ENCODE assay signal across 8 cellular contexts in genomic region chr17:42744806-42745617, GRCh38. TPM values are rescaled to one million over a fixed set of nuclear protein-coding genes. Genes with fewer than 3 reads are reported as not detected.
A peak's percentile ranks its signal among the peaks of the same experiment; 100 is the strongest.
DNase-seq lines count a peak whose midpoint lies in the region; ATAC-seq and TF ChIP-seq lines count a peak whose summit lies in the region.

TSS of gene EZH1 (minus strand) at chr17:42745040. CDS start at chr17:42728941, 16,099 bp downstream.

- peak within 1 kb of the TSS; percentile 77 to 96 (median 84) for H3K4me3 ChIP-seq in spleen

- peak; percentile 94 for DNase-seq in ACHN
- DNase-seq in NCI-H446 (lab: John Stamatoyannopoulos, UW) = peak; percentile 89 to 97
- peak; percentile 87 for DNase-seq in activated CD4-positive, CD25-positive, alpha-beta regulatory T cell treated with anti-CD3 and anti-CD28 coated beads, Interleukin-2, amount 50 U/mL, for 16 hours (ENCODE audit: low read depth, low spot score)
- DNase-seq in central memory CD4-positive, alpha-beta T cell = peak; percentile 94
- DNase-seq in inferior parietal cortex (ENCODE audit: extremely low spot score) = peak; percentile 90
- peak; percentile 98 for DNase-seq in spleen

- 6 to 10% (median 7%) methylated on average over 31 to 50 of the region's 50 CpGs for WGBS in spleen, 5 donors

- H3K4me1 ChIP-seq in spleen = peaks cover 18 to 61% (median 31%) of the 10 kb centered on the region in 6 donors

- peak in 2 of 3 donors; percentile 45 to 81 for TF ChIP-seq POLR2A in spleen (IDR thresholded peaks at IDR 0.05)

- no peaks in the 10 kb centered on the region for H3K9me3 ChIP-seq in spleen

- intact Hi-C loops in spleen (cut with DNase I; ENCODE audit: low total_unique reads) = no loop called here

- H3K27me3 ChIP-seq in spleen (replicated peaks in 1 of 7) = peaks cover 0 to 8% (median 0%) of the 10 kb centered on the region in 7 donors

- peaks cover 0 to 15% (median 0%) of the 10 kb centered on the region in 6 donors for H3K36me3 ChIP-seq in spleen

- peak within 1 kb of the TSS; percentile 86 to 97 (median 94) for H3K27ac ChIP-seq in spleen

- peak in 6 of 11 experiments; percentile 24 to 52 (median 38) for TF ChIP-seq CTCF in spleen (IDR thresholded peaks at IDR 0.05 in 8 of 11, conservative IDR thresholded peaks at IDR 0.05 in 3 of 11)

- peak; percentile 70 for ATAC-seq in GM18873 (IDR thresholded peaks at IDR 0.05; ENCODE audit: low FRiP score, unreplicated experiment)
- ATAC-seq in HG03175 (IDR thresholded peaks at IDR 0.05; ENCODE audit: unreplicated experiment) = peak; percentile 90

- in situ Hi-C loops in ACHN (cut with HindIII; ENCODE audit: low pct_ligation_motif_present, low pct_unique_long_range_greater_than_20kb, low sequenced_read_pairs) = loop anchor here (25.0 kb wide), 1 partner anchor 192 kb away; no protein-coding TSS in a partner anchor

RNA-seq across cellular contexts. Expression of gene EZH1, which starts in this region (rescaled TPM):
- total RNA-seq in spleen = 100 to 1,000 TPM in 1 of 7 donors, 10 to 100 TPM in 6; 62.3 to 104 (median 75.5) TPM
- 10 to 100 TPM; 24.1 to 27.9 (median 27.1) TPM for polyA plus RNA-seq in spleen

Comparison
In these comparisons a context has a peak if more than half of its experiments do, and no peak if none do; other contexts are left out.
1. Peak in every context shown above with its lines: DNase-seq, ATAC-seq, H3K4me3 ChIP-seq and H3K27ac ChIP-seq.